6 cellular contexts compared by ENCODE assay signal in the genomic region with DNA sequence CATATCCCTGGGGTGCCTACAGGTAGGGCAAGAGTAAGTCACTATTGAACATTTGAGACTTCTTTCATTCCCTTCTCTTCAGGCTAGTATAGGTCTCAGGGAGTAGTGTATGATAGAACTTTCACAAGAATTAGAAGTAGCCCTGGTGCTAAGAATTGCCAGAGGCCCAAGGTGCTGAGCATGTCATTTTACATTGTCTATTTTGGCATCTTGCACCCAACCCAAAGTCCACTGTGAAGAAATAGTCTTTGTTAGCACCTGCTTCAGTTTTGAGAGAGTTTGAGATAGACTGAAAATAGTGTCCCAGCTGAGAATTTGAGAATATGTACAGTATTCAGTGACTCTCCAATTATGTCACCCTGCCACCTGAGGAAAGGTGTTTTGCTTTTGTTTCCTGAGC. TPM values are rescaled to one million over a fixed set of nuclear protein-coding genes. Genes with fewer than 3 reads are reported as not detected.
"Had no signal": no experiment of that assay in that cellular context is flagged by ENCODE, and none has a peak within 500 bp of the region (broad histone marks: within the 10 kb centered on the region; RNA-seq: fewer than 3 reads in every experiment).

No MANE protein-coding gene starts in this region.

RNA-seq across cellular contexts. Expression of a gene that starts 17.6 kb away (rescaled TPM):
- total RNA-seq: GM23338, H1, H4, H7, H9, HFFc6 had no signal
